ENCODE assay signal across 28 cellular contexts in genomic region chr3:127175272-127175671, GRCh38. TPM values are rescaled to one million over a fixed set of nuclear protein-coding genes. Genes with fewer than 3 reads are reported as not detected.
DNase-seq lines count a peak whose midpoint lies in the region; ATAC-seq and TF ChIP-seq lines count a peak whose summit lies in the region.
"Had no signal": no experiment of that assay in that cellular context is flagged by ENCODE, and none has a peak within 500 bp of the region (broad histone marks: within the 10 kb centered on the region; RNA-seq: fewer than 3 reads in every experiment).

No MANE protein-coding gene starts in this region.

- CTCF ChIA-PET in T-cell (lab: Charles Lee) = no interaction called here

- H3K27ac Mint-ChIP-seq in brain = peak overlapping the region in 3 of 5 experiments; percentile 34 to 61 (median 37)
- no peak overlapping the region for H3K27ac Mint-ChIP-seq in osteocyte (ENCODE audit: unreplicated experiment)
- no peak overlapping the region for H3K27ac Mint-ChIP-seq in T-cell

- TF ChIP-seq CTCF in GM13976 (IDR thresholded peaks at IDR 0.05; ENCODE audit: borderline replicate concordance, control extremely low read depth, extremely low read depth, insufficient read depth, missing control alignments) (no peak), brain (conservative IDR thresholded peaks at IDR 0.05) (no peak), osteocyte (IDR thresholded peaks at IDR 0.05) (no peak), mucosa of descending colon (IDR thresholded peaks at IDR 0.05) (no peak)

- H3K27me3 Mint-ChIP-seq in brain (peaks cover 9% of the 10 kb centered on the region), osteocyte (ENCODE audit: unreplicated experiment) (peaks cover 3% of the 10 kb centered on the region), T-cell (peaks cover 26 to 34% of the 10 kb centered on the region in 2 donors)

- H3K36me3 Mint-ChIP-seq in brain (no peaks in the 10 kb centered on the region), osteocyte (ENCODE audit: unreplicated experiment) (no peaks in the 10 kb centered on the region), T-cell (no peaks in the 10 kb centered on the region)
- H3K36me3 Mint-ChIP-seq: CD4-positive, CD25-positive, alpha-beta regulatory T cell had no signal

- intact Hi-C loops in mucosa of descending colon (cut with DNase I, micrococcal nuclease) = no loop called here

- H3K9me3 Mint-ChIP-seq in brain (peaks cover 21 to 34% (median 31%) of the 10 kb centered on the region in 5 experiments), osteocyte (ENCODE audit: unreplicated experiment) (peaks cover 20% of the 10 kb centered on the region), T-cell (peaks cover 0 to 11% (median 2%) of the 10 kb centered on the region in 3 donors)

- POLR2A ChIA-PET in T-cell (lab: Charles Lee) = no interaction called here

- in situ Hi-C loops in GM13976 (cut with MboI; ENCODE audit: low sequenced_read_pairs, unreplicated experiment) = no loop called here

- H3K4me3 Mint-ChIP-seq in brain = no peak overlapping the region
- H3K4me3 Mint-ChIP-seq in osteocyte (ENCODE audit: unreplicated experiment) = no peak overlapping the region
- no peak overlapping the region for H3K4me3 Mint-ChIP-seq in T-cell
- H3K4me3 Mint-ChIP-seq: CD4-positive, CD25-positive, alpha-beta regulatory T cell had no signal

- ATAC-seq in esophagus mucosa (peak; percentile 53), T-cell (replicated peaks in 1 of 4) (no peak), GM19351 (IDR thresholded peaks at IDR 0.05; ENCODE audit: unreplicated experiment) (no peak), mucosa of descending colon (no peak)
- ATAC-seq: A549, HCT116, HepG2, K562 had no signal

- no peak overlapping the region for H3K4me3 ChIP-seq in mucosa of descending colon
- H3K4me3 ChIP-seq: A549, K562, Peyer's patch, SJCRH30 had no signal

- H3K4me1 Mint-ChIP-seq in brain (peaks cover 43% of the 10 kb centered on the region), osteocyte (ENCODE audit: unreplicated experiment) (peaks cover 4% of the 10 kb centered on the region), T-cell (no peaks in the 10 kb centered on the region)
- H3K4me1 Mint-ChIP-seq: CD4-positive, CD25-positive, alpha-beta regulatory T cell had no signal

- no peaks in the 10 kb centered on the region for H3K9me3 ChIP-seq in mucosa of descending colon
- H3K9me3 ChIP-seq: BE2C, Peyer's patch had no signal

- DNase-seq in GM13976 (ENCODE audit: low spot score) = peak; percentile 3
- peak; percentile 74 for DNase-seq in osteocyte (ENCODE audit: extremely low spot score, unreplicated experiment)
- no peak for DNase-seq in T-cell
- no peak for DNase-seq in mucosa of descending colon
- DNase-seq: BE2C; CD4-positive, CD25-positive, alpha-beta regulatory T cell; DND-41; GOT3; MM.1S; NCI-H1048; NCI-H1436 treated with DMSO at 0.1 percent for 48 hours; NCI-H1930; NCI-H226; NCI-H524; NCI-H774; NK-92 treated with Interleukin-12 subunit alpha and Interleukin-12 subunit beta, amount 100 ng/mL, for 24 hours; SJCRH30 had no signal

- no peaks in the 10 kb centered on the region for H3K36me3 ChIP-seq in mucosa of descending colon (ENCODE audit: low read depth)
- H3K36me3 ChIP-seq: BE2C, Peyer's patch had no signal

- no peaks in the 10 kb centered on the region for H3K4me1 ChIP-seq in mucosa of descending colon (ENCODE audit: low read depth)
- H3K4me1 ChIP-seq: A549, Peyer's patch had no signal

RNA-seq across cellular contexts. Expression of gene PRR23E, which starts 17.7 kb away (rescaled TPM):
- polyA plus RNA-seq in brain (ENCODE audit: insufficient read depth, low read depth, low replicate concordance) = not detected
- total RNA-seq in esophagus mucosa (not detected), osteocyte (not detected in 2 replicates), T-cell (not detected), mucosa of descending colon (not detected)
- total RNA-seq: CD4-positive, CD25-positive, alpha-beta regulatory T cell; HepG2; HT-29; K562; LHCN-M2; OCI-LY7; Peyer's patch; SJCRH30 had no signal
- polyA plus RNA-seq: A549; CD4-positive, CD25-positive, alpha-beta regulatory T cell; HepG2; K562 had no signal

Comparison
In these comparisons a context has a peak if more than half of its experiments do, and no peak if none do; other contexts are left out.
1. DNase-seq: peak in GM13976 (single experiment) and osteocyte (single experiment); none in T-cell (0 of 34) and mucosa of descending colon (0 of 3).
2. H3K27ac Mint-ChIP-seq: peak in brain (3 of 5); none in osteocyte (single experiment) and T-cell (0 of 2).